1 cellular context compared by ENCODE assay signal in the genomic region with DNA sequence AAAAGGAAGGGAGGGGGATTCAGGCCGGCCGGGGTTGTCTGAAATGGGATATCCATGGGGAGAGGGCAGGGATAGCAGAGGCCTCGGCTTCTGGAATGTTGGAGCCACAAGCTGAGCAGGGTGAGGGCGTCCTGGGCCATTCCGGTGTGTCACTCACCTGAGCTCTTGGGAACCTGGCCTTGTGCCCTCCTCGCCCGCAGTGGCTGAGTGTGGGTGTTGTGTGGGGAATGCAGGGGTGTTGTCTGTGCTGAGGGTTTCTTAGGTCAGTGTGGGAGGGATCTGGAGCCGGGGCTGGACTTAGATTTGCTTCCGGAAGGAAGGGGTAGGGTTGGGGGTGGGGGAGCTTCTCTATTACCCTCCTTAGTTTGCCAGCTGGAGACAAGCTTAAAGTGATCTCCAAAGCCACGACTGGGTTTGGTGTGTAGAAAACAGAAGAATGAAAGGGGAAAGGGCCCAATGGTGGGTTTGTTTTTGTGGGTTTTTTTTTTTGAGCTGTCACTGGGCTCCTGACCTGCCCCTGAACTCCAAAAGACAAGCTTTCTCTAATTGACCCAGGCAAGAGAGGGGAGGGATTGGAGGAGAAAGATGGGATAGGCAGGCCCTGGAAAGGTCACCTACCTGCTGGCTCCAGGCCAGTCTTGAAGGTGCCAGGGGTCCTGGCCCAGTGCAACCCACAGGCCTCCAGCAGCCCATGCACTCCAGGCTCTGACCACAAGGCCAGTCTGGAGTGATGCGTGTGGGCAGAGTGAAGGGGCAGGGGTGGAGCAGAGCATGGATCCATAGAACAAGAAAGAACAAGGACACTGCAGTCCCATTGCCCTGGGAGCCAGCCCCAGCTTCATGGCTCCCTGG.
TF ChIP-seq lines count a peak whose summit lies in the region.

Gene SULT1A2, minus strand, starts transcription at position 211 of the 852 bp plus-strand sequence. CDS start 1,120 bp downstream, outside the sequence.

TF ChIP-seq in K562, 482 proteins besides CTCF, POLR2A, EP300 and RAD21 (continued from another document):
- TF ChIP-seq, protein P1, sequence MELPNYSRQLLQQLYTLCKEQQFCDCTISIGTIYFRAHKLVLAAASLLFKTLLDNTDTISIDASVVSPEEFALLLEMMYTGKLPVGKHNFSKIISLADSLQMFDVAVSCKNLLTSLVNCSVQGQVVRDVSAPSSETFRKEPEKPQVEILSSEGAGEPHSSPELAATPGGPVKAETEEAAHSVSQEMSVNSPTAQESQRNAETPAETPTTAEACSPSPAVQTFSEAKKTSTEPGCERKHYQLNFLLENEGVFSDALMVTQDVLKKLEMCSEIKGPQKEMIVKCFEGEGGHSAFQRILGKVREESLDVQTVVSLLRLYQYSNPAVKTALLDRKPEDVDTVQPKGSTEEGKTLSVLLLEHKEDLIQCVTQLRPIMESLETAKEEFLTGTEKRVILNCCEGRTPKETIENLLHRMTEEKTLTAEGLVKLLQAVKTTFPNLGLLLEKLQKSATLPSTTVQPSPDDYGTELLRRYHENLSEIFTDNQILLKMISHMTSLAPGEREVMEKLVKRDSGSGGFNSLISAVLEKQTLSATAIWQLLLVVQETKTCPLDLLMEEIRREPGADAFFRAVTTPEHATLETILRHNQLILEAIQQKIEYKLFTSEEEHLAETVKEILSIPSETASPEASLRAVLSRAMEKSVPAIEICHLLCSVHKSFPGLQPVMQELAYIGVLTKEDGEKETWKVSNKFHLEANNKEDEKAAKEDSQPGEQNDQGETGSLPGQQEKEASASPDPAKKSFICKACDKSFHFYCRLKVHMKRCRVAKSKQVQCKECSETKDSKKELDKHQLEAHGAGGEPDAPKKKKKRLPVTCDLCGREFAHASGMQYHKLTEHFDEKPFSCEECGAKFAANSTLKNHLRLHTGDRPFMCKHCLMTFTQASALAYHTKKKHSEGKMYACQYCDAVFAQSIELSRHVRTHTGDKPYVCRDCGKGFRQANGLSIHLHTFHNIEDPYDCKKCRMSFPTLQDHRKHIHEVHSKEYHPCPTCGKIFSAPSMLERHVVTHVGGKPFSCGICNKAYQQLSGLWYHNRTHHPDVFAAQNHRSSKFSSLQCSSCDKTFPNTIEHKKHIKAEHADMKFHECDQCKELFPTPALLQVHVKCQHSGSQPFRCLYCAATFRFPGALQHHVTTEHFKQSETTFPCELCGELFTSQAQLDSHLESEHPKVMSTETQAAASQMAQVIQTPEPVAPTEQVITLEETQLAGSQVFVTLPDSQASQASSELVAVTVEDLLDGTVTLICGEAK (IDR thresholded peaks at IDR 0.05) = 0 out of 2 replicates have a peak, but pooled peaks have one; percentile 11
- TF ChIP-seq, protein P1 (CRISPR knock-in tag; IDR thresholded peaks at IDR 0.05) = no peak
- TF ChIP-seq KDM5B (IDR thresholded peaks at IDR 0.05; ENCODE audit: insufficient replicate concordance, low read depth, low read length) (peak; percentile 49), KLF16 (IDR thresholded peaks at IDR 0.05) (no peak), HINFP (tag; conservative IDR thresholded peaks at IDR 0.05; ENCODE audit: low read depth) (no peak), SIN3B (IDR thresholded peaks at IDR 0.05; ENCODE audit: low read depth) (no peak), HEY1 (CRISPR knock-in tag; IDR thresholded peaks at IDR 0.05; ENCODE audit: borderline replicate concordance) (no peak), GABPA (tag; conservative IDR thresholded peaks at IDR 0.05; ENCODE audit: low read depth) (peak; percentile 72), ARHGAP35 (IDR thresholded peaks at IDR 0.05; ENCODE audit: partially characterized antibody) (no peak), SIX5 (IDR thresholded peaks at IDR 0.05; ENCODE audit: borderline replicate concordance in 1 of 2, insufficient read depth in 1 of 2, low read depth in 1 of 2, low read length in 2 of 2) (no peak), CCNT2 (IDR thresholded peaks at IDR 0.05; ENCODE audit: borderline replicate concordance, extremely low read depth, insufficient read length, low read depth, low read length) (no peak), MTA3 (IDR thresholded peaks at IDR 0.05; ENCODE audit: borderline replicate concordance) (no peak), POLR2AphosphoS5 (IDR thresholded peaks at IDR 0.05; ENCODE audit: control insufficient read depth, insufficient read depth, low read depth, low read length) (no peak), POLR2AphosphoS2 (IDR thresholded peaks at IDR 0.05; ENCODE audit: low read length) (no peak), KHSRP (IDR thresholded peaks at IDR 0.05) (no peak), ELF4 (CRISPR knock-in tag; IDR thresholded peaks at IDR 0.05) (no peak), ADNP (tag; IDR thresholded peaks at IDR 0.05) (no peak)
- TF ChIP-seq, protein P2, sequence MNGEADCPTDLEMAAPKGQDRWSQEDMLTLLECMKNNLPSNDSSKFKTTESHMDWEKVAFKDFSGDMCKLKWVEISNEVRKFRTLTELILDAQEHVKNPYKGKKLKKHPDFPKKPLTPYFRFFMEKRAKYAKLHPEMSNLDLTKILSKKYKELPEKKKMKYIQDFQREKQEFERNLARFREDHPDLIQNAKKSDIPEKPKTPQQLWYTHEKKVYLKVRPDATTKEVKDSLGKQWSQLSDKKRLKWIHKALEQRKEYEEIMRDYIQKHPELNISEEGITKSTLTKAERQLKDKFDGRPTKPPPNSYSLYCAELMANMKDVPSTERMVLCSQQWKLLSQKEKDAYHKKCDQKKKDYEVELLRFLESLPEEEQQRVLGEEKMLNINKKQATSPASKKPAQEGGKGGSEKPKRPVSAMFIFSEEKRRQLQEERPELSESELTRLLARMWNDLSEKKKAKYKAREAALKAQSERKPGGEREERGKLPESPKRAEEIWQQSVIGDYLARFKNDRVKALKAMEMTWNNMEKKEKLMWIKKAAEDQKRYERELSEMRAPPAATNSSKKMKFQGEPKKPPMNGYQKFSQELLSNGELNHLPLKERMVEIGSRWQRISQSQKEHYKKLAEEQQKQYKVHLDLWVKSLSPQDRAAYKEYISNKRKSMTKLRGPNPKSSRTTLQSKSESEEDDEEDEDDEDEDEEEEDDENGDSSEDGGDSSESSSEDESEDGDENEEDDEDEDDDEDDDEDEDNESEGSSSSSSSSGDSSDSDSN (IDR thresholded peaks at IDR 0.05; ENCODE audit: borderline replicate concordance in 1 of 2, low read depth in 2 of 2, low read length in 2 of 2) = no peak
- TF ChIP-seq, protein P3, sequence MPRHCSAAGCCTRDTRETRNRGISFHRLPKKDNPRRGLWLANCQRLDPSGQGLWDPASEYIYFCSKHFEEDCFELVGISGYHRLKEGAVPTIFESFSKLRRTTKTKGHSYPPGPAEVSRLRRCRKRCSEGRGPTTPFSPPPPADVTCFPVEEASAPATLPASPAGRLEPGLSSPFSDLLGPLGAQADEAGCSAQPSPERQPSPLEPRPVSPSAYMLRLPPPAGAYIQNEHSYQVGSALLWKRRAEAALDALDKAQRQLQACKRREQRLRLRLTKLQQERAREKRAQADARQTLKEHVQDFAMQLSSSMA (CRISPR knock-in tag; IDR thresholded peaks at IDR 0.05) = no peak
TF ChIP-seq in K562: peak in this region for 29.
